In the genomic region with DNA sequence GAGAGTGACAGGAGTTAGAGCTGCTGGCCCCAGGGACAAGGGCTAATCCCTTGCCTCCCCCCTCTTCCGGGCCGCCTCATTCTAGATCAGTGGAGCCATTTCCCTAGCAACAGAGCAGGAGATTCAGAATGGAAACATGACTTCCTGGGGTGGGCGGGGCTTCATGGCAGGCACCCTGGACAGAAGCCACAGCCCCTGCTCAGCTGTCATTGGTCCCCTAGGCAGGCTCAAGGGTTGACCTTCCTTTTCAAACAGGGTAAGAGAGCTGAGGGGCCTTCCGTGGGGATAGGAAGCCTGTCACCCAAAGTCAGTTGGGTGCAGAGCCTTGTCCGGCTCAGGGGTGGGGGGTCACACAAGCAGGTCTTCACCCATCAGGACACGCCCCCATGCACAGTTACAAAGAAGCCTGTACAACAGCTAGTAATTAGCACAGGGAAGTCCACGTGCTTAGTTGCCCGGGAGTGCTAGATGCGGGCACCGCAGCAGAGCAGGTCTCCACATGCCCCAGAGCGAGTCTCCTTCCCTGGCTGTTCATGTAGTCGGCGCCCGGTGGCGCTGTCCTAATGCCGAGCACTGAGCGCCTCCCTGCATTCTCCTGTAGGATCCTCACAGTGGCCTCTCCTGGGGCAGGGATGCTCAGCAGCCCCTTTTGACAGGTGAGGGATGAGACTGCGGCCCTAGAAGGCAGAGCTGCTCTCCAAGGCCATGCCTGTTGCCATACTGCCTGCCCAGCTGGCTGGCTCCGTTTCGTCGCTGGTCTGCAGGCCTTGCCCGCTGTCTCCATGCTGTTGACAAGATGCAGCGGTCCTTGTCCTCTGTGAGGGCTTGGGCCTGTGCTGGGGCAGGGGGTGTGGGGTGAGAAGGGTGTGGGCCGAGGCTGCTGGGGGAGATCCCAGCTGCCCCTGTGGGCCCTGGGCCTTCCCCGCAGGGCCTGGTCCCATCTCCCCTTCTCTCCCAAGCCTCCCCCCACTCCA, we compare ENCODE assay signal across 9 cellular contexts. TPM values are rescaled to one million over a fixed set of nuclear protein-coding genes. Genes with fewer than 3 reads are reported as not detected.
DNase-seq lines count a peak whose midpoint lies in the region; ATAC-seq and TF ChIP-seq lines count a peak whose summit lies in the region.
"Had no signal": no experiment of that assay in that cellular context is flagged by ENCODE, and none has a peak within 500 bp of the region (broad histone marks: within the 10 kb centered on the region; RNA-seq: fewer than 3 reads in every experiment).

No MANE protein-coding gene starts in this region.

- no peak overlapping the region for H3K4me3 ChIP-seq in NB4 (ENCODE audit: low read depth, low read length)
- H3K4me3 ChIP-seq in liver (ENCODE audit: low read depth in 1 of 3, low read length in 3 of 3): no peak overlapping the region

- H3K27ac ChIP-seq in liver (ENCODE audit: low read depth in 1 of 2, low read length in 2 of 2): no peak overlapping the region
- H3K27ac ChIP-seq: 22Rv1 had no signal

- peaks cover 21% of the 10 kb centered on the region for H3K36me3 Mint-ChIP-seq in stimulated activated effector memory CD8-positive, alpha-beta T cell treated with anti-CD3 and anti-CD28 coated beads, Interleukin-12 subunit alpha, Interleukin-12 subunit beta, amount 100 ng/mL, for 72 hours

- H3K9me3 ChIP-seq in liver (ENCODE audit: control insufficient read depth in 4 of 4, low read length in 3 of 4): no peaks in the 10 kb centered on the region

- no peak for TF ChIP-seq RAD21 in liver (IDR thresholded peaks at IDR 0.05)

- H3K36me3 ChIP-seq in liver (ENCODE audit: control insufficient read depth in 4 of 4, insufficient read depth in 3 of 4, low read depth in 1 of 4, low read length in 3 of 4): peaks cover 0 to 2% (median 0%) of the 10 kb centered on the region in 4 donors

- WGBS in liver: 86% methylated on average over 25 of the region's 25 CpGs

- no peaks in the 10 kb centered on the region for H3K27me3 ChIP-seq in liver (ENCODE audit: control insufficient read depth in 4 of 4, insufficient read depth in 4 of 4, low read length in 3 of 4)

- DNase-seq in NCI-H1092 (lab: John Stamatoyannopoulos, UW) (peak; percentile 21), NCI-H1092 treated with DMSO at 0.1 percent for 48 hours (lab: John Stamatoyannopoulos, UW) (no peak), NB4 (ENCODE audit: low read depth) (peak; percentile 87), SKM-1 (lab: John Stamatoyannopoulos, UW; ENCODE audit: unreplicated experiment) (peak; percentile 61), dermis microvascular lymphatic vessel endothelial cell (ENCODE audit: low read depth in 2 of 2) (peak; percentile 87 to 88), NCI-H1930 (lab: John Stamatoyannopoulos, UW) (no peak)
- no peak for DNase-seq in stimulated activated effector memory CD8-positive, alpha-beta T cell treated with anti-CD3 and anti-CD28 coated beads, Interleukin-12 subunit alpha, Interleukin-12 subunit beta, amount 100 ng/mL, for 72 hours (ENCODE audit: low spot score in 2 of 2)

- H3K27ac Mint-ChIP-seq in stimulated activated effector memory CD8-positive, alpha-beta T cell treated with anti-CD3 and anti-CD28 coated beads, Interleukin-12 subunit alpha, Interleukin-12 subunit beta, amount 100 ng/mL, for 72 hours: peak overlapping the region; percentile 56

- H3K4me1 Mint-ChIP-seq in stimulated activated effector memory CD8-positive, alpha-beta T cell treated with anti-CD3 and anti-CD28 coated beads, Interleukin-12 subunit alpha, Interleukin-12 subunit beta, amount 100 ng/mL, for 72 hours: peaks cover 38% of the 10 kb centered on the region

- no peak for TF ChIP-seq CTCF in NB4 (IDR thresholded peaks at IDR 0.05; ENCODE audit: low read depth, low read length)
- TF ChIP-seq CTCF in liver (IDR thresholded peaks at IDR 0.05; ENCODE audit: low read depth, low read length, missing input control): no peak

- no peak overlapping the region for H3K9ac ChIP-seq in liver (ENCODE audit: low read depth in 1 of 2, low read length in 2 of 2)

- no peak for TF ChIP-seq POLR2A in NB4 (IDR thresholded peaks at IDR 0.05; ENCODE audit: extremely low read depth, insufficient read length)

- no peak overlapping the region for H3K4me3 Mint-ChIP-seq in stimulated activated effector memory CD8-positive, alpha-beta T cell treated with anti-CD3 and anti-CD28 coated beads, Interleukin-12 subunit alpha, Interleukin-12 subunit beta, amount 100 ng/mL, for 72 hours

- peaks cover 9 to 24% (median 13%) of the 10 kb centered on the region in 4 donors for H3K4me1 ChIP-seq in liver (ENCODE audit: control insufficient read depth in 4 of 4, insufficient read depth in 4 of 4, low read length in 3 of 4)

- ATAC-seq in stimulated activated effector memory CD8-positive, alpha-beta T cell treated with anti-CD3 and anti-CD28 coated beads, Interleukin-12 subunit alpha, Interleukin-12 subunit beta, amount 100 ng/mL, for 72 hours: no peak

- no peaks in the 10 kb centered on the region for H3K9me3 Mint-ChIP-seq in stimulated activated effector memory CD8-positive, alpha-beta T cell treated with anti-CD3 and anti-CD28 coated beads, Interleukin-12 subunit alpha, Interleukin-12 subunit beta, amount 100 ng/mL, for 72 hours

TF ChIP-seq in liver, 16 proteins besides CTCF, POLR2A, EP300 and RAD21:
- TF ChIP-seq JUND (IDR thresholded peaks at IDR 0.05) (no peak), SP1 (IDR thresholded peaks at IDR 0.05) (peak; percentile 24)

RNA-seq across cellular contexts. Expression of a gene that starts 5.1 kb away (rescaled TPM):
- total RNA-seq in dermis microvascular lymphatic vessel endothelial cell (2.7 and 5.3 TPM in 2 replicates), liver (1 to 10 TPM; 2.9 to 3.5 TPM)
- polyA plus RNA-seq in liver: 1 to 10 TPM; 1.5 to 2.8 TPM

RNA-seq across cellular contexts. Expression of a gene that starts 54.5 kb away (rescaled TPM):
- total RNA-seq in dermis microvascular lymphatic vessel endothelial cell (4.0 and 5.3 TPM in 2 replicates), liver (10 to 100 TPM in 1 of 2 donors, 1 to 10 TPM in 1; 6.9 to 19.1 TPM)
- polyA plus RNA-seq in liver: 10 to 100 TPM in 1 of 2 donors, 1 to 10 TPM in 1; 9.0 to 12.3 TPM

RNA-seq across cellular contexts. Expression of a gene that starts 57.8 kb away (rescaled TPM):
- total RNA-seq in dermis microvascular lymphatic vessel endothelial cell (1.9 and 4.2 TPM in 2 replicates), liver (10 to 100 TPM in 1 of 2 donors, 1 to 10 TPM in 1; 4.8 to 11.3 TPM)
- polyA plus RNA-seq in liver: 1 to 10 TPM; 1.8 to 2.0 TPM

Comparison
In these comparisons a context has a peak if more than half of its experiments do, and no peak if none do; other contexts are left out.
1. DNase-seq: peak in NCI-H1092 (single experiment), NB4 (single experiment), SKM-1 (single experiment) and dermis microvascular lymphatic vessel endothelial cell (2 of 2); none in NCI-H1092 treated with DMSO at 0.1 percent for 48 hours (single experiment), stimulated activated effector memory CD8-positive, alpha-beta T cell treated with anti-CD3 and anti-CD28 coated beads, Interleukin-12 subunit alpha, Interleukin-12 subunit beta, amount 100 ng/mL, for 72 hours (0 of 2) and NCI-H1930 (0 of 2).